Comparison of ENCODE assay signal across 1 cellular context in genomic region chr11:61659413-61660196, GRCh38.
TF ChIP-seq lines count a peak whose summit lies in the region.

No MANE protein-coding gene starts in this region.

TF ChIP-seq in H1, 55 proteins besides CTCF, POLR2A, EP300 and RAD21 (continued from another document):
- TF ChIP-seq HDAC6 (IDR thresholded peaks at IDR 0.05; ENCODE audit: low read depth, low read length) = no peak
